14 cellular contexts compared by ENCODE assay signal in the genomic region with DNA sequence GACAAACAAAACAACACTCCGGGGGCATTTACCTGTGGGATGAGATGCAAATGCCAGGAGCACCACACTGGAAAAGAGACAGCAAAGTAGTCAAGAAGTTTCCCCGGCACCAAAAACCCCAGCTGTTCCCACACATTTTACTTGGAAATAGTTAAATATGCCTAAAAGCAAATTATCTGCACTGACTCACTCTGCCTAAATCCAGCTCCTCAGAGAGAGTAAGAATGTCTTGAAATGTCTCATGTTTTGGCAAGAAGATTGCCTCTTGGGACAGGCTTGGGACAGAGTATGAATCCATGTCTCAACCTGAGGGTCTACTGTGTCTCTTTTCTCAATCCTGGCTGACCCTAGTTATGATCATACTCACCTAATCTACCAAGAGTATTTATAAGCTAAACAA.
DNase-seq lines count a peak whose midpoint lies in the region; ATAC-seq and TF ChIP-seq lines count a peak whose summit lies in the region.
"Had no signal": no experiment of that assay in that cellular context is flagged by ENCODE, and none has a peak within 500 bp of the region (broad histone marks: within the 10 kb centered on the region; RNA-seq: fewer than 3 reads in every experiment).

No MANE protein-coding gene starts in this region.

- H3K4me3 ChIP-seq in coronary artery (no peak overlapping the region), mesenchymal stem cell (ENCODE audit: insufficient read depth in 1 of 2, low read depth in 1 of 2, low read length in 2 of 2) (peak overlapping the region in 1 of 2 experiments; percentile 53), tibial artery (no peak overlapping the region)

- TF ChIP-seq CTCF in coronary artery (IDR thresholded peaks at IDR 0.05) = no peak
- TF ChIP-seq CTCF in tibial artery (IDR thresholded peaks at IDR 0.05) = no peak
- no peak for TF ChIP-seq CTCF in GM20000 (IDR thresholded peaks at IDR 0.05; ENCODE audit: extremely low read depth, missing control alignments)

- 100% methylated on average over 1 of the region's 2 CpGs for WGBS in mesenchymal stem cell

- no peak overlapping the region for H2BK15ac ChIP-seq in mesenchymal stem cell (ENCODE audit: low read depth, poor library complexity, severe bottlenecking)

- H3K27me3 ChIP-seq in mesenchymal stem cell (ENCODE audit: control insufficient read depth in 1 of 2, insufficient read depth in 1 of 2, low read length in 2 of 2) = no peaks in the 10 kb centered on the region
- no peaks in the 10 kb centered on the region for H3K27me3 ChIP-seq in tibial artery

- H3K9me3 ChIP-seq in mesenchymal stem cell (ENCODE audit: control insufficient read depth, low read length) (no peaks in the 10 kb centered on the region), tibial artery (no peaks in the 10 kb centered on the region)

- H3K36me3 ChIP-seq in mesenchymal stem cell (ENCODE audit: control insufficient read depth in 1 of 2, insufficient read depth in 2 of 2, low read depth in 1 of 2, low read length in 2 of 2) (no peaks in the 10 kb centered on the region), tibial artery (no peaks in the 10 kb centered on the region)

- intact Hi-C loops in tibial artery (cut with DNase I; ENCODE audit: low total_unique reads) = no loop called here

- peak overlapping the region; percentile 31 for H2AK5ac ChIP-seq in mesenchymal stem cell (ENCODE audit: low read length, severe bottlenecking)

- H3K4ac ChIP-seq in mesenchymal stem cell (ENCODE audit: low read depth in 1 of 2, low read length in 2 of 2) = no peak overlapping the region

- no peak for ATAC-seq in HG03175 (IDR thresholded peaks at IDR 0.05; ENCODE audit: unreplicated experiment)

- no peak overlapping the region for H2BK12ac ChIP-seq in mesenchymal stem cell (ENCODE audit: low read length in 2 of 2)

- no peak overlapping the region for H2AFZ ChIP-seq in mesenchymal stem cell (ENCODE audit: low read depth, low read length)

- H2BK5ac ChIP-seq in mesenchymal stem cell (ENCODE audit: low read depth, low read length, poor library complexity, severe bottlenecking) = no peak overlapping the region

- H3K18ac ChIP-seq in mesenchymal stem cell (ENCODE audit: low read depth in 1 of 2, low read length in 2 of 2) = no peak overlapping the region

- peak overlapping the region in 1 of 2 experiments; percentile 32 for H3K14ac ChIP-seq in mesenchymal stem cell (ENCODE audit: low read length in 2 of 2)

- H3K79me1 ChIP-seq in mesenchymal stem cell (replicated peaks; ENCODE audit: low read length, poor library complexity, severe bottlenecking) = no peaks in the 10 kb centered on the region

- no peak overlapping the region for H4K8ac ChIP-seq in mesenchymal stem cell (ENCODE audit: low read length)

- no peak overlapping the region for H2BK120ac ChIP-seq in mesenchymal stem cell (ENCODE audit: low read depth, low read length)

- H3K27ac ChIP-seq in coronary artery = peak overlapping the region; percentile 67 to 73
- no peak overlapping the region for H3K27ac ChIP-seq in mesenchymal stem cell (ENCODE audit: low read length, poor library complexity, severe bottlenecking)
- H3K27ac ChIP-seq in tibial artery = peak overlapping the region; percentile 60 to 63

- H3K4me2 ChIP-seq in mesenchymal stem cell (ENCODE audit: low read length, poor library complexity, severe bottlenecking) = no peak overlapping the region

- H3K9ac ChIP-seq in mesenchymal stem cell (ENCODE audit: low read length) = peak overlapping the region; percentile 77

- H3K23ac ChIP-seq in mesenchymal stem cell (ENCODE audit: low read length in 2 of 2) = no peak overlapping the region

- peaks cover 3% of the 10 kb centered on the region for H3K4me1 ChIP-seq in mesenchymal stem cell (ENCODE audit: control insufficient read depth, insufficient read depth, low read depth, low read length)
- H3K4me1 ChIP-seq in tibial artery = peaks cover 0 to 27% (median 16%) of the 10 kb centered on the region in 4 donors

- no peak overlapping the region for H4K91ac ChIP-seq in mesenchymal stem cell (ENCODE audit: low read length)

- peak; percentile 77 for DNase-seq in LHCN-M2 (ENCODE audit: low read depth)
- no peak for DNase-seq in coronary artery (ENCODE audit: low spot score)
- DNase-seq in mesenchymal stem cell = peak; percentile 17
- DNase-seq in tibial artery = peak in 1 of 2 donors; percentile 53
- no peak for DNase-seq in NCI-H146 treated with DMSO at 0.1 percent for 48 hours (lab: John Stamatoyannopoulos, UW; ENCODE audit: unreplicated experiment)
- no peak for DNase-seq in NCI-H2107 treated with DMSO at 0.1 percent for 48 hours (lab: John Stamatoyannopoulos, UW; ENCODE audit: unreplicated experiment)
- DNase-seq in GM20000 (ENCODE audit: low spot score) = no peak
- DNase-seq: activated CD4-positive, alpha-beta T cell treated with anti-CD3 and anti-CD28 coated beads, Interleukin-2, amount 50 U/mL, for 1 hour; activated T-cell treated with anti-CD3 and anti-CD28 coated beads, Interleukin-2, amount 50 U/mL, for 48 hours; Kasumi-1; NCI-H1930; NCI-H748 treated with DMSO at 0.1 percent for 48 hours; stimulated activated naive CD4-positive, alpha-beta T cell treated with Interleukin-2 at 50 U/mL for 16 hours had no signal

Comparison
In these comparisons a context has a peak if more than half of its experiments do, and no peak if none do; other contexts are left out.
1. DNase-seq: peak in LHCN-M2 (single experiment) and mesenchymal stem cell (single experiment); none in coronary artery (single experiment), NCI-H146 treated with DMSO at 0.1 percent for 48 hours (single experiment), NCI-H2107 treated with DMSO at 0.1 percent for 48 hours (single experiment) and GM20000 (single experiment).